In the genomic region with DNA sequence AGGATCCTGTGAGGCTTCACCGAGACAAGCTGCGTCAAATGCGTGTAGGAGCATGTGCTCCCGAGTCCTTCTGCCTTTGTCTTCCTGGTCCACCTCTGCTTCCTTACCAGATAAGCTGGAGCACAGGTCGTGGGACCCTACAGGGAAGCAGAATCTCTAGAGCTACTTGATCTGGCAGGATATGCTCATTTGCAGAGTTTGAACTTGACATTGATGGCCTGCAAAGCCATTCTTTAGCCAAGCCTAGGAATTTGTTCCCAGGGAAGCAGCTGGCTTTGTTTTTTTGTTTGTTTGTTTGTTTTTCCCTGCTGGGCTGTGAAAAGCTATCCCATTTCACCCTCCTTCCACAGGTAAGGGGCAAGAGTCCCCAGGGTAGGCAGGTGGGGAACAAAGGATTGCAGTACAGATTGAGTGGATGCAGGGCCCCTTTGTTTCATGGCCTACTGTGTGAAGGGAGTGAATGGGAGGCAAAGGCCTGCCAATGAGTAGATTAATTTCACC, we compare ENCODE assay signal across 1 cellular context.
TF ChIP-seq lines count a peak whose summit lies in the region.

No MANE protein-coding gene starts in this region.

TF ChIP-seq in H1, 55 proteins besides CTCF, POLR2A, EP300 and RAD21:
- TF ChIP-seq TCF12 (IDR thresholded peaks at IDR 0.05; ENCODE audit: low read depth, low read length) (peak; percentile 92), SIRT6 (IDR thresholded peaks at IDR 0.05; ENCODE audit: low read length) (no peak), TAF1 (IDR thresholded peaks at IDR 0.05; ENCODE audit: low read depth, low read length) (no peak), RBBP5 (IDR thresholded peaks at IDR 0.05; ENCODE audit: borderline replicate concordance, low read depth, low read length) (peak; percentile 25; the same call in 1 of the 2 replicates), HDAC2 (IDR thresholded peaks at IDR 0.05; ENCODE audit: borderline replicate concordance in 1 of 2, low read depth in 2 of 2, low read length in 2 of 2) (peak; percentile 92 to 94; a peak in 2 of 4 replicates), SUZ12 (IDR thresholded peaks at IDR 0.05; ENCODE audit: low read length) (no peak), EGR1 (IDR thresholded peaks at IDR 0.05; ENCODE audit: borderline replicate concordance, low read depth, low read length) (peak; percentile 49; the same call in 1 of the 2 replicates), NANOG (IDR thresholded peaks at IDR 0.05; ENCODE audit: insufficient read depth, low read depth, low read length, poor library complexity, severe bottlenecking) (peak; percentile 75), FOSL1 (IDR thresholded peaks at IDR 0.05; ENCODE audit: insufficient read depth, low read depth, low read length) (no peak), POLR2AphosphoS5 (IDR thresholded peaks at IDR 0.05; ENCODE audit: low read depth, low read length) (no peak), CHD2 (IDR thresholded peaks at IDR 0.05; ENCODE audit: low read length) (no peak), GABPA (IDR thresholded peaks at IDR 0.05; ENCODE audit: borderline replicate concordance, insufficient read depth, low read length) (no peak), NRF1 (IDR thresholded peaks at IDR 0.05; ENCODE audit: low read depth, low read length) (no peak), BACH1 (IDR thresholded peaks at IDR 0.05; ENCODE audit: low read length) (peak; percentile 53; the same call in 1 of the 2 replicates), CTBP2 (IDR thresholded peaks at IDR 0.05; ENCODE audit: borderline replicate concordance, insufficient read depth, insufficient read length, low read length) (no peak), CREB1 (IDR thresholded peaks at IDR 0.05) (no peak), POU5F1 (IDR thresholded peaks at IDR 0.05; ENCODE audit: low read depth, low read length) (no peak), SP4 (IDR thresholded peaks at IDR 0.05; ENCODE audit: low read length) (no peak), KDM1A (IDR thresholded peaks at IDR 0.05; ENCODE audit: borderline replicate concordance, low read length) (0 out of 2 replicates have a peak, but pooled peaks have one; percentile 8), TEAD4 (IDR thresholded peaks at IDR 0.05; ENCODE audit: low read depth, low read length) (peak; percentile 89), SIX5 (IDR thresholded peaks at IDR 0.05; ENCODE audit: low read depth, low read length) (no peak), ZNF274 (IDR thresholded peaks at IDR 0.05; ENCODE audit: borderline replicate concordance, extremely low read depth, low read length) (no peak), GTF2F1 (IDR thresholded peaks at IDR 0.05; ENCODE audit: borderline replicate concordance, low read depth, low read length) (no peak), SP1 (IDR thresholded peaks at IDR 0.05; ENCODE audit: low read depth, low read length) (peak; percentile 64; the same call in 1 of the 2 replicates), CHD1 (IDR thresholded peaks at IDR 0.05; ENCODE audit: low read depth, low read length) (no peak), ASH2L (IDR thresholded peaks at IDR 0.05; ENCODE audit: low read length) (peak; percentile 47), BCL11A (IDR thresholded peaks at IDR 0.05; ENCODE audit: low read depth in 2 of 2, low read length in 2 of 2) (no peak), TBP (IDR thresholded peaks at IDR 0.05; ENCODE audit: low read depth, low read length) (no peak), HDAC6 (IDR thresholded peaks at IDR 0.05; ENCODE audit: low read depth, low read length) (no peak), RFX5 (IDR thresholded peaks at IDR 0.05; ENCODE audit: borderline replicate concordance, low read depth, low read length) (no peak), MAFK (IDR thresholded peaks at IDR 0.05; ENCODE audit: low read depth, low read length) (no peak), RNF2 (IDR thresholded peaks at IDR 0.05; ENCODE audit: borderline replicate concordance, low read depth, low read length, missing control alignments, poor library complexity, severe bottlenecking) (no peak), CEBPB (IDR thresholded peaks at IDR 0.05; ENCODE audit: low read depth, low read length) (no peak)
- TF ChIP-seq, protein P1, sequence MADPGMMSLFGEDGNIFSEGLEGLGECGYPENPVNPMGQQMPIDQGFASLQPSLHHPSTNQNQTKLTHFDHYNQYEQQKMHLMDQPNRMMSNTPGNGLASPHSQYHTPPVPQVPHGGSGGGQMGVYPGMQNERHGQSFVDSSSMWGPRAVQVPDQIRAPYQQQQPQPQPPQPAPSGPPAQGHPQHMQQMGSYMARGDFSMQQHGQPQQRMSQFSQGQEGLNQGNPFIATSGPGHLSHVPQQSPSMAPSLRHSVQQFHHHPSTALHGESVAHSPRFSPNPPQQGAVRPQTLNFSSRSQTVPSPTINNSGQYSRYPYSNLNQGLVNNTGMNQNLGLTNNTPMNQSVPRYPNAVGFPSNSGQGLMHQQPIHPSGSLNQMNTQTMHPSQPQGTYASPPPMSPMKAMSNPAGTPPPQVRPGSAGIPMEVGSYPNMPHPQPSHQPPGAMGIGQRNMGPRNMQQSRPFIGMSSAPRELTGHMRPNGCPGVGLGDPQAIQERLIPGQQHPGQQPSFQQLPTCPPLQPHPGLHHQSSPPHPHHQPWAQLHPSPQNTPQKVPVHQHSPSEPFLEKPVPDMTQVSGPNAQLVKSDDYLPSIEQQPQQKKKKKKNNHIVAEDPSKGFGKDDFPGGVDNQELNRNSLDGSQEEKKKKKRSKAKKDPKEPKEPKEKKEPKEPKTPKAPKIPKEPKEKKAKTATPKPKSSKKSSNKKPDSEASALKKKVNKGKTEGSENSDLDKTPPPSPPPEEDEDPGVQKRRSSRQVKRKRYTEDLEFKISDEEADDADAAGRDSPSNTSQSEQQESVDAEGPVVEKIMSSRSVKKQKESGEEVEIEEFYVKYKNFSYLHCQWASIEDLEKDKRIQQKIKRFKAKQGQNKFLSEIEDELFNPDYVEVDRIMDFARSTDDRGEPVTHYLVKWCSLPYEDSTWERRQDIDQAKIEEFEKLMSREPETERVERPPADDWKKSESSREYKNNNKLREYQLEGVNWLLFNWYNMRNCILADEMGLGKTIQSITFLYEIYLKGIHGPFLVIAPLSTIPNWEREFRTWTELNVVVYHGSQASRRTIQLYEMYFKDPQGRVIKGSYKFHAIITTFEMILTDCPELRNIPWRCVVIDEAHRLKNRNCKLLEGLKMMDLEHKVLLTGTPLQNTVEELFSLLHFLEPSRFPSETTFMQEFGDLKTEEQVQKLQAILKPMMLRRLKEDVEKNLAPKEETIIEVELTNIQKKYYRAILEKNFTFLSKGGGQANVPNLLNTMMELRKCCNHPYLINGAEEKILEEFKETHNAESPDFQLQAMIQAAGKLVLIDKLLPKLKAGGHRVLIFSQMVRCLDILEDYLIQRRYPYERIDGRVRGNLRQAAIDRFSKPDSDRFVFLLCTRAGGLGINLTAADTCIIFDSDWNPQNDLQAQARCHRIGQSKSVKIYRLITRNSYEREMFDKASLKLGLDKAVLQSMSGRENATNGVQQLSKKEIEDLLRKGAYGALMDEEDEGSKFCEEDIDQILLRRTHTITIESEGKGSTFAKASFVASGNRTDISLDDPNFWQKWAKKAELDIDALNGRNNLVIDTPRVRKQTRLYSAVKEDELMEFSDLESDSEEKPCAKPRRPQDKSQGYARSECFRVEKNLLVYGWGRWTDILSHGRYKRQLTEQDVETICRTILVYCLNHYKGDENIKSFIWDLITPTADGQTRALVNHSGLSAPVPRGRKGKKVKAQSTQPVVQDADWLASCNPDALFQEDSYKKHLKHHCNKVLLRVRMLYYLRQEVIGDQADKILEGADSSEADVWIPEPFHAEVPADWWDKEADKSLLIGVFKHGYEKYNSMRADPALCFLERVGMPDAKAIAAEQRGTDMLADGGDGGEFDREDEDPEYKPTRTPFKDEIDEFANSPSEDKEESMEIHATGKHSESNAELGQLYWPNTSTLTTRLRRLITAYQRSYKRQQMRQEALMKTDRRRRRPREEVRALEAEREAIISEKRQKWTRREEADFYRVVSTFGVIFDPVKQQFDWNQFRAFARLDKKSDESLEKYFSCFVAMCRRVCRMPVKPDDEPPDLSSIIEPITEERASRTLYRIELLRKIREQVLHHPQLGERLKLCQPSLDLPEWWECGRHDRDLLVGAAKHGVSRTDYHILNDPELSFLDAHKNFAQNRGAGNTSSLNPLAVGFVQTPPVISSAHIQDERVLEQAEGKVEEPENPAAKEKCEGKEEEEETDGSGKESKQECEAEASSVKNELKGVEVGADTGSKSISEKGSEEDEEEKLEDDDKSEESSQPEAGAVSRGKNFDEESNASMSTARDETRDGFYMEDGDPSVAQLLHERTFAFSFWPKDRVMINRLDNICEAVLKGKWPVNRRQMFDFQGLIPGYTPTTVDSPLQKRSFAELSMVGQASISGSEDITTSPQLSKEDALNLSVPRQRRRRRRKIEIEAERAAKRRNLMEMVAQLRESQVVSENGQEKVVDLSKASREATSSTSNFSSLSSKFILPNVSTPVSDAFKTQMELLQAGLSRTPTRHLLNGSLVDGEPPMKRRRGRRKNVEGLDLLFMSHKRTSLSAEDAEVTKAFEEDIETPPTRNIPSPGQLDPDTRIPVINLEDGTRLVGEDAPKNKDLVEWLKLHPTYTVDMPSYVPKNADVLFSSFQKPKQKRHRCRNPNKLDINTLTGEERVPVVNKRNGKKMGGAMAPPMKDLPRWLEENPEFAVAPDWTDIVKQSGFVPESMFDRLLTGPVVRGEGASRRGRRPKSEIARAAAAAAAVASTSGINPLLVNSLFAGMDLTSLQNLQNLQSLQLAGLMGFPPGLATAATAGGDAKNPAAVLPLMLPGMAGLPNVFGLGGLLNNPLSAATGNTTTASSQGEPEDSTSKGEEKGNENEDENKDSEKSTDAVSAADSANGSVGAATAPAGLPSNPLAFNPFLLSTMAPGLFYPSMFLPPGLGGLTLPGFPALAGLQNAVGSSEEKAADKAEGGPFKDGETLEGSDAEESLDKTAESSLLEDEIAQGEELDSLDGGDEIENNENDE (IDR thresholded peaks at IDR 0.05; ENCODE audit: insufficient replicate concordance, low read length) = peak; percentile 88
- TF ChIP-seq, protein P2, sequence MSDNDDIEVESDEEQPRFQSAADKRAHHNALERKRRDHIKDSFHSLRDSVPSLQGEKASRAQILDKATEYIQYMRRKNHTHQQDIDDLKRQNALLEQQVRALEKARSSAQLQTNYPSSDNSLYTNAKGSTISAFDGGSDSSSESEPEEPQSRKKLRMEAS (IDR thresholded peaks at IDR 0.05) = peak; percentile 93
- TF ChIP-seq, protein P3, sequence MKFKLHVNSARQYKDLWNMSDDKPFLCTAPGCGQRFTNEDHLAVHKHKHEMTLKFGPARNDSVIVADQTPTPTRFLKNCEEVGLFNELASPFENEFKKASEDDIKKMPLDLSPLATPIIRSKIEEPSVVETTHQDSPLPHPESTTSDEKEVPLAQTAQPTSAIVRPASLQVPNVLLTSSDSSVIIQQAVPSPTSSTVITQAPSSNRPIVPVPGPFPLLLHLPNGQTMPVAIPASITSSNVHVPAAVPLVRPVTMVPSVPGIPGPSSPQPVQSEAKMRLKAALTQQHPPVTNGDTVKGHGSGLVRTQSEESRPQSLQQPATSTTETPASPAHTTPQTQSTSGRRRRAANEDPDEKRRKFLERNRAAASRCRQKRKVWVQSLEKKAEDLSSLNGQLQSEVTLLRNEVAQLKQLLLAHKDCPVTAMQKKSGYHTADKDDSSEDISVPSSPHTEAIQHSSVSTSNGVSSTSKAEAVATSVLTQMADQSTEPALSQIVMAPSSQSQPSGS (IDR thresholded peaks at IDR 0.05; ENCODE audit: low read length) = peak; percentile 85; the same call in 1 of the 2 replicates
- TF ChIP-seq, protein P4, sequence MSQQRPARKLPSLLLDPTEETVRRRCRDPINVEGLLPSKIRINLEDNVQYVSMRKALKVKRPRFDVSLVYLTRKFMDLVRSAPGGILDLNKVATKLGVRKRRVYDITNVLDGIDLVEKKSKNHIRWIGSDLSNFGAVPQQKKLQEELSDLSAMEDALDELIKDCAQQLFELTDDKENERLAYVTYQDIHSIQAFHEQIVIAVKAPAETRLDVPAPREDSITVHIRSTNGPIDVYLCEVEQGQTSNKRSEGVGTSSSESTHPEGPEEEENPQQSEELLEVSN (IDR thresholded peaks at IDR 0.05) = peak; percentile 81
- TF ChIP-seq, protein P5, sequence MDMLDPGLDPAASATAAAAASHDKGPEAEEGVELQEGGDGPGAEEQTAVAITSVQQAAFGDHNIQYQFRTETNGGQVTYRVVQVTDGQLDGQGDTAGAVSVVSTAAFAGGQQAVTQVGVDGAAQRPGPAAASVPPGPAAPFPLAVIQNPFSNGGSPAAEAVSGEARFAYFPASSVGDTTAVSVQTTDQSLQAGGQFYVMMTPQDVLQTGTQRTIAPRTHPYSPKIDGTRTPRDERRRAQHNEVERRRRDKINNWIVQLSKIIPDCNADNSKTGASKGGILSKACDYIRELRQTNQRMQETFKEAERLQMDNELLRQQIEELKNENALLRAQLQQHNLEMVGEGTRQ (IDR thresholded peaks at IDR 0.05; ENCODE audit: low read length) = no peak
